9 cellular contexts compared by ENCODE assay signal in the genomic region with DNA sequence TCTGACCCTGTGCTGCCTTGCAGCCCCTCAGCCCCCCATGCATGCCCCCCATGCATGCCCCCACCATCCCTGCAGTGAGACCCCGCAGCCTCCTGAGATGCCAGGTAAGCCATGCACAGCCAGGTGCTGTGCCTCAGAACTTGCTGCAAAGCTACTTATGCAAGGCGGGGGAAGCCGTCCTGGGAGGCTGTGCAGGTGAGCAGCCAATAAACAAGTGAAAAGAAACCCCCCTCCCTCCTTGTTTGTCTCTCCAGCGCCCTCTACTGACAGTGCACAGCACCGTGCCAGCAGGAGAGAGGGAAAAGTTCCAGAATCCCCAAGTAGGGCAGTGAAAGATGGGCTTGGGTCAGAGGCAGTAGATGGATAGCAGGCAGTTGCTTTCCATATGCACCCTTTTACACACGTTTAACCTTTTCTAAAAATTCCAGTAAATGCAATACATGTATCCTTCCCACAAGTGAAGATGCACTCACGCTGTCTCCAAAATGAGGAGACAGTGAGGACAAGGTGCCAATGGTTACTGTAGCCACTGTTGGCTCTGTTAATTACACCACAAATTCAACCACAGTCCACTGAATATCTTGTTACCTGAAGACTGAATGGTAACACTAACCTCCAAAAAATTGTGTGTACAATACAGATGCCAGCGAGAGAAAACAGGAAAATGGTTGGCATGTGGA. TPM values are rescaled to one million over a fixed set of nuclear protein-coding genes. Genes with fewer than 3 reads are reported as not detected.
DNase-seq lines count a peak whose midpoint lies in the region; ATAC-seq and TF ChIP-seq lines count a peak whose summit lies in the region.
"Had no signal": no experiment of that assay in that cellular context is flagged by ENCODE, and none has a peak within 500 bp of the region (broad histone marks: within the 10 kb centered on the region; RNA-seq: fewer than 3 reads in every experiment).

No MANE protein-coding gene starts in this region.

- peaks cover 28 to 42% of the 10 kb centered on the region in 2 donors for H3K27me3 Mint-ChIP-seq in natural killer cell (ENCODE audit: low read depth in 2 of 2)
- H3K27me3 Mint-ChIP-seq in natural killer cell treated with Interleukin-12 subunit alpha and Interleukin-12 subunit beta and Interleukin-15 and Interleukin-18, amount 100 ng/mL, for 72 hours = peaks cover 12 to 30% of the 10 kb centered on the region in 2 donors

- intact Hi-C loops in natural killer cell (cut with micrococcal nuclease) = no loop called here

- no peak overlapping the region for H3K4me2 ChIP-seq in osteoblast (ENCODE audit: insufficient read depth, low read length)

- H3K79me2 ChIP-seq in osteoblast (ENCODE audit: insufficient read depth, low read length) = no peaks in the 10 kb centered on the region

- TF ChIP-seq CTCF in natural killer cell (IDR thresholded peaks at IDR 0.05) (peak; percentile 12), choroid plexus epithelial cell (conservative IDR thresholded peaks at IDR 0.05; ENCODE audit: low read depth, low read length) (peak; percentile 85), osteoblast (IDR thresholded peaks at IDR 0.05; ENCODE audit: extremely low read depth, low read depth, low read length) (peak; percentile 79)

- H3K4me1 Mint-ChIP-seq in natural killer cell = peaks cover 12 to 15% of the 10 kb centered on the region in 2 donors
- peaks cover 7 to 8% of the 10 kb centered on the region in 2 donors for H3K4me1 Mint-ChIP-seq in natural killer cell treated with Interleukin-12 subunit alpha and Interleukin-12 subunit beta and Interleukin-15 and Interleukin-18, amount 100 ng/mL, for 72 hours (ENCODE audit: low read depth in 2 of 2)

- H2AFZ ChIP-seq in osteoblast (ENCODE audit: low read length) = no peak overlapping the region

- H4K20me1 ChIP-seq in osteoblast (ENCODE audit: insufficient read depth, low read length) = no peaks in the 10 kb centered on the region

- H3K9me3 ChIP-seq in osteoblast (ENCODE audit: low read depth, low read length) = no peaks in the 10 kb centered on the region

- no peak for ATAC-seq in natural killer cell
- ATAC-seq in natural killer cell treated with Interleukin-12 subunit alpha and Interleukin-12 subunit beta and Interleukin-15 and Interleukin-18, amount 100 ng/mL, for 72 hours = no peak
- peak; percentile 20 for ATAC-seq in HG03354 (IDR thresholded peaks at IDR 0.05; ENCODE audit: poor library complexity, severe bottlenecking, unreplicated experiment)
- no peak for ATAC-seq in HG03457 (IDR thresholded peaks at IDR 0.05; ENCODE audit: unreplicated experiment)
- ATAC-seq in GM19023 (IDR thresholded peaks at IDR 0.05; ENCODE audit: unreplicated experiment) = no peak

- no peak overlapping the region for H3K4me3 ChIP-seq in choroid plexus epithelial cell (ENCODE audit: low read depth, low read length)
- H3K4me3 ChIP-seq in osteoblast (ENCODE audit: insufficient read depth, low read length) = no peak overlapping the region

- H3K4me3 Mint-ChIP-seq in natural killer cell = no peak overlapping the region
- no peak overlapping the region for H3K4me3 Mint-ChIP-seq in natural killer cell treated with Interleukin-12 subunit alpha and Interleukin-12 subunit beta and Interleukin-15 and Interleukin-18, amount 100 ng/mL, for 72 hours
- H3K4me3 Mint-ChIP-seq: dendritic cell treated with granulocyte-macrophage colony-stimulating factor and Interleukin-4, amounts not matched to agents 40 ng/mL and 50 ng/mL, for 4 days had no signal

- no peak overlapping the region for H3K27ac Mint-ChIP-seq in natural killer cell
- no peak overlapping the region for H3K27ac Mint-ChIP-seq in natural killer cell treated with Interleukin-12 subunit alpha and Interleukin-12 subunit beta and Interleukin-15 and Interleukin-18, amount 100 ng/mL, for 72 hours
- H3K27ac Mint-ChIP-seq: dendritic cell treated with granulocyte-macrophage colony-stimulating factor and Interleukin-4, amounts not matched to agents 40 ng/mL and 50 ng/mL, for 4 days had no signal

- H3K4me1 ChIP-seq in osteoblast (ENCODE audit: insufficient read depth, low read length) = peaks cover 9% of the 10 kb centered on the region

- H3K9me3 Mint-ChIP-seq in natural killer cell = no peaks in the 10 kb centered on the region
- no peaks in the 10 kb centered on the region for H3K9me3 Mint-ChIP-seq in natural killer cell treated with Interleukin-12 subunit alpha and Interleukin-12 subunit beta and Interleukin-15 and Interleukin-18, amount 100 ng/mL, for 72 hours
- H3K9me3 Mint-ChIP-seq: dendritic cell treated with granulocyte-macrophage colony-stimulating factor and Interleukin-4, amounts not matched to agents 40 ng/mL and 50 ng/mL, for 4 days had no signal

- H3K27ac ChIP-seq in osteoblast (ENCODE audit: low read depth, low read length) = no peak overlapping the region

- H3K27me3 ChIP-seq in osteoblast (ENCODE audit: insufficient read depth, low read length) = peaks cover 3% of the 10 kb centered on the region

- no peaks in the 10 kb centered on the region for H3K36me3 ChIP-seq in osteoblast (ENCODE audit: insufficient read depth, low read length)

- no peaks in the 10 kb centered on the region for H3K36me3 Mint-ChIP-seq in natural killer cell
- H3K36me3 Mint-ChIP-seq in natural killer cell treated with Interleukin-12 subunit alpha and Interleukin-12 subunit beta and Interleukin-15 and Interleukin-18, amount 100 ng/mL, for 72 hours = no peaks in the 10 kb centered on the region

- DNase-seq in natural killer cell (no peak), NCI-H69 (lab: John Stamatoyannopoulos, UW) (peak; percentile 80), choroid plexus epithelial cell (ENCODE audit: low read depth) (peak; percentile 61), osteoblast (ENCODE audit: insufficient read length, low spot score, missing footprints) (peak; percentile 92)
- no peak for DNase-seq in natural killer cell treated with Interleukin-12 subunit alpha and Interleukin-12 subunit beta and Interleukin-15 and Interleukin-18, amount 100 ng/mL, for 72 hours (ENCODE audit: low spot score)

RNA-seq across cellular contexts. Expression of gene TNFAIP2, which starts 18.0 kb away (rescaled TPM):
- total RNA-seq in natural killer cell (10 to 100 TPM; 14.2 to 89.8 (median 50.1) TPM), osteoblast (41.3 and 60.1 TPM in 2 replicates)
- 1 to 10 TPM; 8.1 to 9.6 TPM for total RNA-seq in natural killer cell treated with Interleukin-12 subunit alpha and Interleukin-12 subunit beta and Interleukin-15 and Interleukin-18, amount 100 ng/mL, for 72 hours

RNA-seq across cellular contexts. Expression of gene EXOC3L4, which starts 46.7 kb away (rescaled TPM):
- total RNA-seq in natural killer cell (not detected), osteoblast (0.29 TPM in 1 of 2 replicates, not detected in the other)
- not detected for total RNA-seq in natural killer cell treated with Interleukin-12 subunit alpha and Interleukin-12 subunit beta and Interleukin-15 and Interleukin-18, amount 100 ng/mL, for 72 hours

RNA-seq across cellular contexts. Expression of gene LBHD2, which starts 57.2 kb away (rescaled TPM):
- total RNA-seq in natural killer cell (not detected), osteoblast (not detected in 2 replicates)
- total RNA-seq in natural killer cell treated with Interleukin-12 subunit alpha and Interleukin-12 subunit beta and Interleukin-15 and Interleukin-18, amount 100 ng/mL, for 72 hours = not detected

Comparison
In these comparisons a context has a peak if more than half of its experiments do, and no peak if none do; other contexts are left out.
1. DNase-seq: peak in NCI-H69 (single experiment), choroid plexus epithelial cell (single experiment) and osteoblast (single experiment); none in natural killer cell (single experiment) and natural killer cell treated with Interleukin-12 subunit alpha and Interleukin-12 subunit beta and Interleukin-15 and Interleukin-18, amount 100 ng/mL, for 72 hours (single experiment).
2. CTCF ChIP-seq: peak in every context shown above with its lines; median percentile 85 in choroid plexus epithelial cell; 79 in osteoblast; 12 in natural killer cell.